13 cellular contexts compared by ENCODE assay signal in the genomic region with DNA sequence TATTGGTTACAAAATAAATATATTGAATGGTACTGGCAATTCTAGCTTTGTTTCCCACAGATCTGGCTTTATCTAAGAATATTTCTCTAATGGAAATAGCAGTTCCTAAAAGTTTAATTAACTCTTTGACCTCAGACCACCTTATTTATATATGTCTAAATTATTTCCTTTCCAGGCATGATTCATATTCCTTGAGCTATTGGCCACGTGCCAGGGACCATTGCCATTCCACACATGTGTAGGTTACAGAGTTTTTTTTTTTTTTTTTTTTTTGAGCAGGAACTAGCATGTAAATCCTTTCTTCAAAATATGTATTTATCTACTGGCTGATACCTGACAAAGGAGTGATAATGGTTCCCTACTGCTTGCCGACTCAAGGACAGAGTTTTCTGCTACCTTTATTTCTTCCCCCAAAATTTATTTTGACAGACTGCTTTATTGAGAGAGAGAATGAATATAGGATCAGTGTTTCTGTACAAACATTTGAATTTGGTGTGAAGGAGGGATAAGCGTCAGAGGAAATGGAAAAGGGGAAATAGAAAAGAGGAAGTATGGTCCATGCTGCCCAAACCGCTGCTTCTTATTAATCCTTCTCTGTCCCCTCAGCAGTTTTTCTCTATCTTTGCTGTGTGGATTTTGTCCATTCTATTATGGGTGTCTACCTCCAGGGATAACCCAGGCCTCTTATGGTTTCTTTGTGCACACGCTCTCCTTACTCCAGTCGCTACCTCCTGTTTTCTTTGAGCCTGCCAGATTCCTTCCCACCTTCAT. TPM values are rescaled to one million over a fixed set of nuclear protein-coding genes. Genes with fewer than 3 reads are reported as not detected.
DNase-seq lines count a peak whose midpoint lies in the region; ATAC-seq and TF ChIP-seq lines count a peak whose summit lies in the region.
"Had no signal": no experiment of that assay in that cellular context is flagged by ENCODE, and none has a peak within 500 bp of the region (broad histone marks: within the 10 kb centered on the region; RNA-seq: fewer than 3 reads in every experiment).

No MANE protein-coding gene starts in this region.

- H3K27ac Mint-ChIP-seq in H9 = peak overlapping the region; percentile 16 to 97 (median 80); a peak in 6 of 7 replicates
- H3K27ac Mint-ChIP-seq in activated T-helper 17 cell treated with anti-CD3 and anti-CD28 coated beads, Interleukin-2, amount 50 U/mL, for 72 hours = no peak overlapping the region
- no peak overlapping the region for H3K27ac Mint-ChIP-seq in activated naive CD8-positive, alpha-beta T cell treated with anti-CD3 and anti-CD28 coated beads, Interleukin-2, amount 50 U/mL, for 24 hours
- H3K27ac Mint-ChIP-seq: activated naive CD4-positive, alpha-beta T cell treated with anti-CD3 and anti-CD28 coated beads, Interleukin-2, amount 50 U/mL, for 24 hours had no signal

- no peak overlapping the region for H2BK120ac ChIP-seq in H9 (ENCODE audit: low read depth, low read length, poor library complexity, severe bottlenecking)

- H3K14ac ChIP-seq in H9 (ENCODE audit: insufficient read depth, low read length) = no peak overlapping the region

- no peak overlapping the region for H2BK5ac ChIP-seq in H9 (ENCODE audit: insufficient read length, low read length)

- no peak overlapping the region for H3K18ac ChIP-seq in H9 (ENCODE audit: insufficient read length, low read depth, low read length)

- peaks cover 4% of the 10 kb centered on the region; the same call in 1 of the 2 replicates for H3K4me1 ChIP-seq in H9 (ENCODE audit: insufficient read depth, low read length)

- H3T11ph ChIP-seq in H9 (ENCODE audit: low read length) = no peak overlapping the region

- no peak overlapping the region for H3K56ac ChIP-seq in H9 (ENCODE audit: insufficient read length, low read depth, low read length)

- H3K27me3 Mint-ChIP-seq in H9 (ENCODE audit: low read depth) = no peaks in the 10 kb centered on the region
- peaks cover 9% of the 10 kb centered on the region for H3K27me3 Mint-ChIP-seq in activated T-helper 17 cell treated with anti-CD3 and anti-CD28 coated beads, Interleukin-2, amount 50 U/mL, for 72 hours
- no peaks in the 10 kb centered on the region for H3K27me3 Mint-ChIP-seq in activated naive CD8-positive, alpha-beta T cell treated with anti-CD3 and anti-CD28 coated beads, Interleukin-2, amount 50 U/mL, for 24 hours
- H3K27me3 Mint-ChIP-seq: activated naive CD4-positive, alpha-beta T cell treated with anti-CD3 and anti-CD28 coated beads, Interleukin-2, amount 50 U/mL, for 24 hours had no signal

- H3K4me3 Mint-ChIP-seq in H9 = peak overlapping the region in 1 of 2 experiments; percentile 0; a peak in 1 of 5 replicates
- no peak overlapping the region for H3K4me3 Mint-ChIP-seq in activated T-helper 17 cell treated with anti-CD3 and anti-CD28 coated beads, Interleukin-2, amount 50 U/mL, for 72 hours
- H3K4me3 Mint-ChIP-seq in activated naive CD8-positive, alpha-beta T cell treated with anti-CD3 and anti-CD28 coated beads, Interleukin-2, amount 50 U/mL, for 24 hours = no peak overlapping the region
- H3K4me3 Mint-ChIP-seq: activated naive CD4-positive, alpha-beta T cell treated with anti-CD3 and anti-CD28 coated beads, Interleukin-2, amount 50 U/mL, for 24 hours had no signal

- no peak overlapping the region for H2BK12ac ChIP-seq in H9 (ENCODE audit: insufficient read length, low read depth, low read length)

- no peaks in the 10 kb centered on the region for H3K23me2 ChIP-seq in H9 (ENCODE audit: insufficient read length, low read depth, low read length, poor library complexity, severe bottlenecking)

- no CpG with 5 or more reads among the region's 6 CpGs for WGBS in H9 (ENCODE audit: extremely low coverage, insufficient read length, low lambda C conversion rate)

- no peak for ATAC-seq in activated T-helper 17 cell treated with anti-CD3 and anti-CD28 coated beads, Interleukin-2, amount 50 U/mL, for 72 hours (replicated peaks)
- no peak for ATAC-seq in activated naive CD8-positive, alpha-beta T cell treated with anti-CD3 and anti-CD28 coated beads, Interleukin-2, amount 50 U/mL, for 24 hours
- no peak for ATAC-seq in GM18858 (IDR thresholded peaks at IDR 0.05; ENCODE audit: unreplicated experiment)

- no peaks in the 10 kb centered on the region for H3K79me1 ChIP-seq in H9 (ENCODE audit: insufficient read depth, low read depth, low read length, poor library complexity, severe bottlenecking)

- H2AK5ac ChIP-seq in H9 (ENCODE audit: insufficient read length, low read length) = no peak overlapping the region

- no peak overlapping the region for H4K91ac ChIP-seq in H9 (ENCODE audit: insufficient read length, low read depth, low read length)

- H3K36me3 Mint-ChIP-seq in H9 (ENCODE audit: insufficient read depth in 1 of 3, low read depth in 3 of 3) = 0 out of 7 replicates have a peak, but pooled peaks cover 0 to 3% (median 0%) of the 10 kb centered on the region in 3 experiments
- H3K36me3 Mint-ChIP-seq in activated T-helper 17 cell treated with anti-CD3 and anti-CD28 coated beads, Interleukin-2, amount 50 U/mL, for 72 hours (ENCODE audit: low read depth) = no peaks in the 10 kb centered on the region
- no peaks in the 10 kb centered on the region for H3K36me3 Mint-ChIP-seq in activated naive CD8-positive, alpha-beta T cell treated with anti-CD3 and anti-CD28 coated beads, Interleukin-2, amount 50 U/mL, for 24 hours (ENCODE audit: low read depth)
- H3K36me3 Mint-ChIP-seq: activated naive CD4-positive, alpha-beta T cell treated with anti-CD3 and anti-CD28 coated beads, Interleukin-2, amount 50 U/mL, for 24 hours had no signal

- no peaks in the 10 kb centered on the region for H3K9me3 ChIP-seq in H9 (ENCODE audit: control insufficient read depth, low read depth, low read length)
- H3K9me3 ChIP-seq: esophagus muscularis mucosa had no signal

- TF ChIP-seq CTCF in H9 (conservative IDR thresholded peaks at IDR 0.05) (no peak), epithelial cell of esophagus (IDR thresholded peaks at IDR 0.05; ENCODE audit: insufficient read depth, low read depth, low read length, missing control alignments) (no peak)

- H2BK20ac ChIP-seq in H9 (ENCODE audit: low read depth, low read length, poor library complexity, severe bottlenecking) = no peak overlapping the region

- H3K27me3 ChIP-seq in H9 (ENCODE audit: insufficient read depth, low read length) = no peaks in the 10 kb centered on the region
- H3K27me3 ChIP-seq: esophagus muscularis mucosa had no signal

- no peaks in the 10 kb centered on the region for H3K79me2 ChIP-seq in H9 (ENCODE audit: insufficient read depth, low read length)

- H2BK15ac ChIP-seq in H9 (ENCODE audit: low read depth, low read length) = no peak overlapping the region

- H4K20me1 ChIP-seq in H9 (ENCODE audit: control insufficient read depth, insufficient read depth, insufficient read length) = no peaks in the 10 kb centered on the region

- H3K9me3 Mint-ChIP-seq in H9 = no peaks in the 10 kb centered on the region; a peak in 1 of 5 replicates
- H3K9me3 Mint-ChIP-seq in activated T-helper 17 cell treated with anti-CD3 and anti-CD28 coated beads, Interleukin-2, amount 50 U/mL, for 72 hours = no peaks in the 10 kb centered on the region
- peaks cover 3% of the 10 kb centered on the region for H3K9me3 Mint-ChIP-seq in activated naive CD8-positive, alpha-beta T cell treated with anti-CD3 and anti-CD28 coated beads, Interleukin-2, amount 50 U/mL, for 24 hours
- H3K9me3 Mint-ChIP-seq: activated naive CD4-positive, alpha-beta T cell treated with anti-CD3 and anti-CD28 coated beads, Interleukin-2, amount 50 U/mL, for 24 hours had no signal

- no peak overlapping the region for H3K4me3 ChIP-seq in epithelial cell of esophagus (ENCODE audit: low read length)
- H3K4me3 ChIP-seq: esophagus muscularis mucosa had no signal

- DNase-seq in H9 = no peak
- DNase-seq in OCI-M1 (lab: John Stamatoyannopoulos, UW) = peak; percentile 94
- DNase-seq in epithelial cell of esophagus (ENCODE audit: low read depth) = peak; percentile 50
- peak; percentile 59 for DNase-seq in pulmonary artery endothelial cell (ENCODE audit: low read depth, low spot score)
- DNase-seq in activated naive CD8-positive, alpha-beta T cell treated with anti-CD3 and anti-CD28 coated beads, Interleukin-2, amount 50 U/mL, for 24 hours = no peak
- no peak for DNase-seq in NCI-H524 (lab: John Stamatoyannopoulos, UW)
- DNase-seq: DND-41, mesenchymal stem cell, NCI-H446 treated with DMSO at 0.1 percent for 48 hours had no signal

- H3K4me2 ChIP-seq in H9 (ENCODE audit: insufficient read depth, insufficient read length, low read length) = no peak overlapping the region

- H3K4me1 Mint-ChIP-seq in H9 = peaks cover 50% of the 10 kb centered on the region in 2 experiments
- no peaks in the 10 kb centered on the region for H3K4me1 Mint-ChIP-seq in activated T-helper 17 cell treated with anti-CD3 and anti-CD28 coated beads, Interleukin-2, amount 50 U/mL, for 72 hours
- no peaks in the 10 kb centered on the region for H3K4me1 Mint-ChIP-seq in activated naive CD8-positive, alpha-beta T cell treated with anti-CD3 and anti-CD28 coated beads, Interleukin-2, amount 50 U/mL, for 24 hours
- H3K4me1 Mint-ChIP-seq: activated naive CD4-positive, alpha-beta T cell treated with anti-CD3 and anti-CD28 coated beads, Interleukin-2, amount 50 U/mL, for 24 hours had no signal

- no peak overlapping the region for H3K9ac ChIP-seq in H9 (ENCODE audit: extremely low read depth, insufficient read length, low read length)

- no peak overlapping the region for H2AFZ ChIP-seq in H9 (ENCODE audit: low read length)

- no peak overlapping the region for H3K4ac ChIP-seq in H9 (ENCODE audit: low read depth, low read length)

- no peak overlapping the region for H3K23ac ChIP-seq in H9 (ENCODE audit: insufficient read length, low read depth, low read length)

- no peak overlapping the region for H4K8ac ChIP-seq in H9 (replicated peaks; ENCODE audit: insufficient read length, low read depth, low read length)

- H3K27ac ChIP-seq in H9 (ENCODE audit: insufficient read length, low read depth, low read length) = no peak overlapping the region
- H3K27ac ChIP-seq: esophagus muscularis mucosa had no signal

- no peak overlapping the region for H4K5ac ChIP-seq in H9 (ENCODE audit: insufficient read length, low read depth, low read length)

RNA-seq across cellular contexts. Expression of a gene that starts 36.4 kb away (rescaled TPM):
- 3.0 TPM in 2 replicates for total RNA-seq in H9 (2021)
- 48.4 and 51.1 TPM in 2 replicates for total RNA-seq in pulmonary artery endothelial cell
- total RNA-seq in activated T-helper 17 cell treated with anti-CD3 and anti-CD28 coated beads, Interleukin-2, amount 50 U/mL, for 72 hours = not detected

Comparison
In these comparisons a context has a peak if more than half of its experiments do, and no peak if none do; other contexts are left out.
1. DNase-seq: peak in OCI-M1 (single experiment), epithelial cell of esophagus (single experiment) and pulmonary artery endothelial cell (single experiment); none in H9 (single experiment), activated naive CD8-positive, alpha-beta T cell treated with anti-CD3 and anti-CD28 coated beads, Interleukin-2, amount 50 U/mL, for 24 hours (single experiment) and NCI-H524 (0 of 2).
2. H3K27ac Mint-ChIP-seq: peak in H9 (3 of 3); none in activated T-helper 17 cell treated with anti-CD3 and anti-CD28 coated beads, Interleukin-2, amount 50 U/mL, for 72 hours (single experiment) and activated naive CD8-positive, alpha-beta T cell treated with anti-CD3 and anti-CD28 coated beads, Interleukin-2, amount 50 U/mL, for 24 hours (single experiment).
3. RNA of a gene that starts 36.4 kb away (total RNA-seq): 48.4 to 51.1 TPM in pulmonary artery endothelial cell; 3.0 TPM in H9 and not detected in activated T-helper 17 cell treated with anti-CD3 and anti-CD28 coated beads, Interleukin-2, amount 50 U/mL, for 72 hours; every median in the first group is over 10 times any median in the second.